ENCODE assay signal across 8 cellular contexts in the genomic region with DNA sequence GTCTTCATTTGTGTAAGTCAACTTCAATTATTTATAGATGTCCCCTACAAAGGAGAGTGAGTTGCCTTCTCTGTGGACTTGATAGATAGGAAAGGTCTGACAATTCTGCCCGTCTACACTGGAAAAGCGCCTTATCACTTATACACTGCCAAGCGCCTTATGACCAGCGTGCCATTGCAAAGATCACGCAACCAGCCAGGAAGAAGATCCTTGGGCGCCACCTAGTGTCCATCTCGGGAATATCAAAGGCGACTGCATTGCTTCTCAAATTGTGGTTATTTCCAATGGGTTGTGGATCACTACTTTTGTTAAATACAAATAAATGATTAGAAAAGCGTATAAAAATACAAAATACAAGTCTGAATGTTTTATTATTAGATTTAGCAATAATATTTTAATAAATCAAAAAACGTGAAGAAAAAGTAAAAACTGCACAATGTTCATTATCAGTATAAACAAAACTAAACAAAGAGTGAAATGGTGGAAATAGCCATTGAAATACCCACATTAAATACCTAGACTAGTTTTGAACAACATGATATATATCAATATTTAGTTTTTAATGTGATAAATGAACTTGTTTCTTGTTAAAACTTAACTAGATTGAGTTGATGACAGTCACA. TPM values are rescaled to one million over a fixed set of nuclear protein-coding genes. Genes with fewer than 3 reads are reported as not detected.
DNase-seq lines count a peak whose midpoint lies in the region; ATAC-seq and TF ChIP-seq lines count a peak whose summit lies in the region.

No MANE protein-coding gene starts in this region.

- peak; percentile 96 for TF ChIP-seq CTCF in AG04450 (IDR thresholded peaks at IDR 0.05; ENCODE audit: low read depth, low read length)

- ATAC-seq in GM18861 (IDR thresholded peaks at IDR 0.05; ENCODE audit: unreplicated experiment) (peak; percentile 79), HG03442 (IDR thresholded peaks at IDR 0.05; ENCODE audit: unreplicated experiment) (peak; percentile 89)

- DNase-seq in AG04450 (ENCODE audit: low read depth, low spot score) (peak; percentile 44), NCI-H774 (lab: John Stamatoyannopoulos, UW) (peak; percentile 87), medulla oblongata (ENCODE audit: extremely low spot score) (peak; percentile 91)
- peak; percentile 91 to 93 for DNase-seq in activated CD4-positive, alpha-beta T cell treated with anti-CD3 and anti-CD28 coated beads, Interleukin-2, amount 50 U/mL, for 48 hours
- DNase-seq in effector CD4-positive, alpha-beta T cell: peak; percentile 79
- peak; percentile 87 for DNase-seq in stimulated activated CD8-positive, alpha-beta memory T cell treated with anti-CD3 and anti-CD28 coated beads, Interleukin-15, amount 100 ng/mL, for 24 hours (ENCODE audit: low read depth)

- CTCF ChIA-PET in AG04450 (lab: Charles Lee): interaction anchor here (0.6 to 1.6 kb wide), 14 partner anchors 12 to 616 kb away, joined by 3 to 12 read pairs (median 5); no protein-coding TSS in a partner anchor

- no peaks in the 10 kb centered on the region for H3K9me3 ChIP-seq in AG04450 (ENCODE audit: control insufficient read depth, insufficient read depth, low read length)

- POLR2A ChIA-PET in AG04450 (lab: Yijun Ruan, JAX): no interaction called here

- H3K27ac ChIP-seq in AG04450 (ENCODE audit: low read depth, low read length): no peak overlapping the region

- H3K27me3 ChIP-seq in AG04450 (ENCODE audit: control insufficient read depth, insufficient read depth, low read length): no peaks in the 10 kb centered on the region

- H3K4me3 ChIP-seq in AG04450 (ENCODE audit: low read depth, low read length): no peak overlapping the region

RNA-seq across cellular contexts. Expression of a gene that starts 27.8 kb away (rescaled TPM):
- polyA plus RNA-seq in AG04450 (2011; rRNA removed): 220 and 367 TPM in 2 replicates
- polyA minus RNA-seq in AG04450 (2011; rRNA and poly(A)+ RNA removed): 14.4 and 31.4 TPM in 2 replicates
